Comparison of ENCODE assay signal across 1 cellular context in the genomic region with DNA sequence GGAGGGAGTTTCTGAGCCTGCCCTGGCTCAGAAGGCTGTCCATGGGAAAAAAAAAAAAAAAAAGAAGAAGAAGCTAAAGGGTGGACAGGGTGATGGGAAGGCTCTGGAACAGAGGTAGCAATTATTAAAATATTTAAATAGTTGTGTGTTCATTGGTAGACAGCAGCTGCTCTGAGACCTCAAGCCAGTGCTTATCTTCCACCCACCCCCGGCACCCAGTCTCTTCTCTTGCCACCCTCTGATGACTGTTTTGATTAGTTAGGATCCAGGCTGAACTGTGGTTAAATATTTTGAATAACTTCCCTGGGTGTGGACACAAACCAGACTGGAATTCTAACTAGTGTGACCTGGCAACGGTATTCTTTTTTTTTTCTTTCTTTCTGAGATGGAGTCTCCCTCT.
TF ChIP-seq lines count a peak whose summit lies in the region.

No MANE protein-coding gene starts in this region.

TF ChIP-seq in IMR-90, 13 proteins besides CTCF, POLR2A, EP300 and RAD21:
- TF ChIP-seq CHD1 (IDR thresholded peaks at IDR 0.05; ENCODE audit: low read depth, low read length) (no peak), CEBPB (IDR thresholded peaks at IDR 0.05; ENCODE audit: low read depth, low read length) (no peak), MAZ (IDR thresholded peaks at IDR 0.05; ENCODE audit: borderline replicate concordance, low read depth, low read length) (no peak), BHLHE40 (IDR thresholded peaks at IDR 0.05; ENCODE audit: low read depth, low read length) (peak; percentile 42; the same call in 1 of the 2 replicates), MXI1 (IDR thresholded peaks at IDR 0.05; ENCODE audit: borderline replicate concordance, low read depth, low read length) (no peak)
TF ChIP-seq in IMR-90: peak in this region for 1.
